8 cellular contexts compared by ENCODE assay signal in the genomic region with DNA sequence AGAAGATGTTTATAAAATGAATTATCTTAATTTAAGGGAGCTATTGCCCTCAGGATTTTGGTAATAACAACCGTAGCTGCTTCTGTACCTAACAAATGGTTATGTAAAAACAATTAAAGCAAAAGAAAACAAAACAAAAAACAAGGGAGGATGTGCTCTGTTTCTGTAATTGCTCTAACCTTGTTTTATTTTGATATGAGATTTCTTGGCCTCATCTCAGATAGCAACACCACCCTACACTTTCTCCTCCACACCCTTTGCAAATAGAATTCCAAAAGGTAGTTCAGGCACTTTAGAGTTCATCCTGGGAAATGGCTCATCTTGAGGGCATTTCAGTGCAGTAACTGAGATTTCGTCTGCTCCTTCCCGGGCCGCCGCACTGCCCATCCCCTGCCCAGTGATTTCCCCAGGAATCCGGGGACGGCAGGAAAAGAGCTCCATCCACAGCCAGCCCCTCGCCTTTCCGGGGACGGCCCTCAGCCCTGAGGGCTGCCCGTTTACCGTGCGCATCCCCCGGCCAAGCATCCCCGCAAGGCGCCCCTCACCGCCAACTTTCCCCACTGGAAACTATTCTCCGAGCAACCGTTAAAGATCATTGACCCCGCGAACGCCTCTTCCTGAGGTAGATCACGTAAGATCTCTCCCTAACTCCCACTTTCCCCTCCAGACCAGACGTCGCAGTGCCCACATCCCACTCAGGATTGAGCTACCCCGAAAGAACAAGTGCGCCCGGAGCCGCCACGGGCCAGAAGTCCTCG. TPM values are rescaled to one million over a fixed set of nuclear protein-coding genes. Genes with fewer than 3 reads are reported as not detected.
DNase-seq lines count a peak whose midpoint lies in the region; ATAC-seq and TF ChIP-seq lines count a peak whose summit lies in the region.

No MANE protein-coding gene starts in this region.

- H3K36me3 ChIP-seq in heart right ventricle: no peaks in the 10 kb centered on the region

- ATAC-seq in activated CD8-positive, alpha-beta T cell treated with anti-CD3 and anti-CD28 coated beads for 36 hours: no peak
- ATAC-seq in heart right ventricle (peak in 1 of 8 donors; percentile 15), HG02884 (IDR thresholded peaks at IDR 0.05; ENCODE audit: unreplicated experiment) (no peak)

- intact Hi-C loops in activated CD8-positive, alpha-beta T cell treated with anti-CD3 and anti-CD28 coated beads for 36 hours (cut with micrococcal nuclease): loop anchor here (2.0 kb wide), 1 partner anchor 155 kb away; no protein-coding TSS in a partner anchor
- intact Hi-C loops in heart right ventricle (cut with DNase I): loop anchor here in 6 of 10 donors (1.0 to 10.0 kb wide), 4 partner anchors 77 to 157 kb away; no protein-coding TSS in a partner anchor

- H3K9me3 ChIP-seq in heart right ventricle: no peaks in the 10 kb centered on the region

- peak overlapping the region; percentile 100 for H3K27ac Mint-ChIP-seq in activated CD8-positive, alpha-beta T cell treated with anti-CD3 and anti-CD28 coated beads for 36 hours
- peak overlapping the region; percentile 96 for H3K27ac Mint-ChIP-seq in progenitor cell of endocrine pancreas

- CTCF ChIA-PET in activated CD8-positive, alpha-beta T cell treated with anti-CD3 and anti-CD28 coated beads for 36 hours (lab: Charles Lee): interaction anchor here (0.6 to 1.4 kb wide), 5 partner anchors 87 to 156 kb away, joined by 3 to 4 read pairs (median 3); no protein-coding TSS in a partner anchor

- TF ChIP-seq CTCF in activated CD8-positive, alpha-beta T cell treated with anti-CD3 and anti-CD28 coated beads for 36 hours (IDR thresholded peaks at IDR 0.05): no peak
- TF ChIP-seq CTCF in heart right ventricle (IDR thresholded peaks at IDR 0.05) (no peak), progenitor cell of endocrine pancreas (IDR thresholded peaks at IDR 0.05; ENCODE audit: unreplicated experiment) (no peak), GM13977 (IDR thresholded peaks at IDR 0.05; ENCODE audit: extremely low read depth, insufficient read depth, missing control alignments) (no peak)

- peak; percentile 26 for DNase-seq in stimulated activated CD4-positive, alpha-beta T cell treated with anti-CD3 and anti-CD28 coated beads, Interleukin-4, amount 100 ng/mL, for 24 hours
- no peak for DNase-seq in stimulated activated CD4-positive, alpha-beta T cell treated with anti-CD3 and anti-CD28 coated beads, Interleukin-2, amount 100 ng/mL, for 48 hours
- DNase-seq in activated CD8-positive, alpha-beta T cell treated with anti-CD3 and anti-CD28 coated beads for 36 hours: no peak
- peak; percentile 7 to 31 for DNase-seq in heart right ventricle
- DNase-seq in progenitor cell of endocrine pancreas (ENCODE audit: low spot score, unreplicated experiment): peak; percentile 10
- DNase-seq in erythroblast (lab: John Stamatoyannopoulos, UW): no peak
- no peak for DNase-seq in GM13977 (ENCODE audit: low spot score)

- POLR2A ChIA-PET in activated CD8-positive, alpha-beta T cell treated with anti-CD3 and anti-CD28 coated beads for 36 hours (lab: Charles Lee): interaction anchor here (0.6 to 10.1 kb wide), 21 partner anchors 8 to 174 kb away, joined by 3 to 110 read pairs (median 4); a partner anchor contains a TSS

- no peaks in the 10 kb centered on the region for H3K27me3 ChIP-seq in heart right ventricle

- WGBS in heart right ventricle, 2 donors: 1 to 3% methylated on average over 31 of the region's 31 CpGs

- no peaks in the 10 kb centered on the region for H3K27me3 Mint-ChIP-seq in activated CD8-positive, alpha-beta T cell treated with anti-CD3 and anti-CD28 coated beads for 36 hours
- no peaks in the 10 kb centered on the region for H3K27me3 Mint-ChIP-seq in progenitor cell of endocrine pancreas

- H3K9me3 Mint-ChIP-seq in activated CD8-positive, alpha-beta T cell treated with anti-CD3 and anti-CD28 coated beads for 36 hours: no peaks in the 10 kb centered on the region
- H3K9me3 Mint-ChIP-seq in progenitor cell of endocrine pancreas (ENCODE audit: low read depth): no peaks in the 10 kb centered on the region

- in situ Hi-C loops in GM13977 (cut with MboI; ENCODE audit: low pct_unique_long_range_greater_than_20kb, low sequenced_read_pairs, unreplicated experiment): no loop called here

- peaks cover 40% of the 10 kb centered on the region for H3K4me1 Mint-ChIP-seq in activated CD8-positive, alpha-beta T cell treated with anti-CD3 and anti-CD28 coated beads for 36 hours (ENCODE audit: low read depth)
- H3K4me1 Mint-ChIP-seq in progenitor cell of endocrine pancreas (ENCODE audit: low read depth): peaks cover 24% of the 10 kb centered on the region

- H3K27ac ChIP-seq in heart right ventricle: peak overlapping the region; percentile 75 to 99 (median 94)

- peak overlapping the region; percentile 97 for H3K4me3 Mint-ChIP-seq in activated CD8-positive, alpha-beta T cell treated with anti-CD3 and anti-CD28 coated beads for 36 hours
- H3K4me3 Mint-ChIP-seq in progenitor cell of endocrine pancreas (ENCODE audit: low read depth): peak overlapping the region; percentile 93

- H3K4me1 ChIP-seq in heart right ventricle: peaks cover 0 to 77% (median 34%) of the 10 kb centered on the region in 9 donors

- TF ChIP-seq POLR2A in erythroblast (IDR thresholded peaks at IDR 0.05; ENCODE audit: low read length): no peak

- H3K4me3 ChIP-seq in heart right ventricle: peak overlapping the region; percentile 66 to 96 (median 90)

- H3K36me3 Mint-ChIP-seq in activated CD8-positive, alpha-beta T cell treated with anti-CD3 and anti-CD28 coated beads for 36 hours (ENCODE audit: low read depth): peaks cover 43% of the 10 kb centered on the region
- peaks cover 1% of the 10 kb centered on the region for H3K36me3 Mint-ChIP-seq in progenitor cell of endocrine pancreas (ENCODE audit: insufficient read depth)

RNA-seq across cellular contexts. Expression of a gene that starts 1.2 kb away (rescaled TPM):
- total RNA-seq in activated CD8-positive, alpha-beta T cell treated with anti-CD3 and anti-CD28 coated beads for 36 hours: 100 to 1,000 TPM; 266 to 268 TPM
- total RNA-seq in heart right ventricle: 10 to 100 TPM; 19.1 to 38.4 (median 23.8) TPM
- polyA plus RNA-seq in heart right ventricle: 10 to 100 TPM in 1 of 2 donors, 1 to 10 TPM in 1; 7.4 to 10.3 TPM
- total RNA-seq in progenitor cell of endocrine pancreas: 38.9 and 44.1 TPM in 2 replicates

RNA-seq across cellular contexts. Expression of a gene that starts 11.9 kb away (rescaled TPM):
- 10 to 100 TPM; 18.2 to 19.0 TPM for total RNA-seq in activated CD8-positive, alpha-beta T cell treated with anti-CD3 and anti-CD28 coated beads for 36 hours
- 10 to 100 TPM; 19.9 to 35.6 (median 24.2) TPM for total RNA-seq in heart right ventricle
- polyA plus RNA-seq in heart right ventricle: 10 to 100 TPM in 1 of 2 donors, 1 to 10 TPM in 1; 6.7 to 12.2 TPM
- total RNA-seq in progenitor cell of endocrine pancreas: 46.7 and 48.7 TPM in 2 replicates

Comparison
In these comparisons a context has a peak if more than half of its experiments do, and no peak if none do; other contexts are left out.
1. DNase-seq: peak in stimulated activated CD4-positive, alpha-beta T cell treated with anti-CD3 and anti-CD28 coated beads, Interleukin-4, amount 100 ng/mL, for 24 hours (single experiment), heart right ventricle (2 of 2) and progenitor cell of endocrine pancreas (single experiment); none in stimulated activated CD4-positive, alpha-beta T cell treated with anti-CD3 and anti-CD28 coated beads, Interleukin-2, amount 100 ng/mL, for 48 hours (0 of 2), activated CD8-positive, alpha-beta T cell treated with anti-CD3 and anti-CD28 coated beads for 36 hours (single experiment), erythroblast (0 of 2) and GM13977 (single experiment).